8 cellular contexts compared by ENCODE assay signal in genomic region chr20:31951530-31952453, GRCh38. TPM values are rescaled to one million over a fixed set of nuclear protein-coding genes. Genes with fewer than 3 reads are reported as not detected.
DNase-seq lines count a peak whose midpoint lies in the region; ATAC-seq and TF ChIP-seq lines count a peak whose summit lies in the region.

TSS of gene PDRG1 (minus strand) at chr20:31952046. CDS start at chr20:31951961, 85 bp downstream.

- H3K4me2 ChIP-seq in neural cell (ENCODE audit: low read length), result peak within 1 kb of the TSS; percentile 76

- in situ Hi-C loops in HAP-1 (cut with MboI; ENCODE audit: low sequenced_read_pairs), result loop anchor here (5.0 to 10.0 kb wide), 2 partner anchors 89 to 127 kb away; no protein-coding TSS in a partner anchor

- no peaks in the 10 kb centered on the region for H3K9me3 Mint-ChIP-seq in stimulated activated naive CD8-positive, alpha-beta T cell treated with anti-CD3 and anti-CD28 coated beads, Interleukin-15, amount 100 ng/mL, for 72 hours

- TF ChIP-seq EP300 in neural cell (conservative IDR thresholded peaks at IDR 0.05; ENCODE audit: poor library complexity, severe bottlenecking), result peak; percentile 54

- peaks cover 9% of the 10 kb centered on the region for H3K27me3 ChIP-seq in HAP-1 (ENCODE audit: low read depth)
- H3K27me3 ChIP-seq in neural cell (ENCODE audit: insufficient read depth, low read depth, low read length), result no peaks in the 10 kb centered on the region

- H3K4me3 ChIP-seq in HAP-1 (peak within 1 kb of the TSS; percentile 89), fibroblast of villous mesenchyme (ENCODE audit: low read depth, low read length) (peak within 1 kb of the TSS; percentile 96), neural cell (ENCODE audit: low read length) (peak within 1 kb of the TSS; percentile 71)

- H3K9me3 ChIP-seq in HAP-1 (no peaks in the 10 kb centered on the region), neural cell (ENCODE audit: low read length) (no peaks in the 10 kb centered on the region)

- H3K9ac ChIP-seq in neural cell (ENCODE audit: low read length), result peak within 1 kb of the TSS; percentile 81

- TF ChIP-seq CTCF in fibroblast of villous mesenchyme (IDR thresholded peaks at IDR 0.05; ENCODE audit: insufficient read depth, low read depth, low read length), result peak; percentile 89
- TF ChIP-seq CTCF in neural cell (IDR thresholded peaks at IDR 0.05; ENCODE audit: poor library complexity, severe bottlenecking), result peak; percentile 100

- no peaks in the 10 kb centered on the region for H4K20me1 ChIP-seq in neural cell (ENCODE audit: insufficient read depth)

- peak within 1 kb of the TSS; percentile 98 for H3K27ac Mint-ChIP-seq in stimulated activated naive CD8-positive, alpha-beta T cell treated with anti-CD3 and anti-CD28 coated beads, Interleukin-15, amount 100 ng/mL, for 72 hours

- peak within 1 kb of the TSS; percentile 97 to 99 for H3K4me3 Mint-ChIP-seq in stimulated activated naive CD8-positive, alpha-beta T cell treated with anti-CD3 and anti-CD28 coated beads, Interleukin-15, amount 100 ng/mL, for 72 hours

- H3K27me3 Mint-ChIP-seq in stimulated activated naive CD8-positive, alpha-beta T cell treated with anti-CD3 and anti-CD28 coated beads, Interleukin-15, amount 100 ng/mL, for 72 hours, result peaks cover 13% of the 10 kb centered on the region

- peak within 1 kb of the TSS; percentile 67 for H2AFZ ChIP-seq in neural cell (ENCODE audit: low read depth, low read length)

- H3F3A ChIP-seq in neural cell (ENCODE audit: insufficient read depth, low read length, poor library complexity, severe bottlenecking), result no peaks in the 10 kb centered on the region

- ATAC-seq in stimulated activated naive CD8-positive, alpha-beta T cell treated with anti-CD3 and anti-CD28 coated beads, Interleukin-15, amount 100 ng/mL, for 72 hours, result peak; percentile 97

- H3K27ac ChIP-seq in neural cell (ENCODE audit: low read length), result peak within 1 kb of the TSS; percentile 69

- no peaks in the 10 kb centered on the region for H3K9me2 ChIP-seq in neural cell (ENCODE audit: insufficient read depth, low read length)

- H3K4me1 ChIP-seq in HAP-1, result no peaks in the 10 kb centered on the region; the same call in 1 of the 2 replicates

- TF ChIP-seq POLR2A in Raji (IDR thresholded peaks at IDR 0.05; ENCODE audit: insufficient read depth, low read depth, low read length), result peak; percentile 94

- H3K36me3 ChIP-seq in HAP-1 (replicated peaks) (peaks cover 40% of the 10 kb centered on the region), neural cell (ENCODE audit: insufficient read depth, low read length) (peaks cover 15% of the 10 kb centered on the region)

- TF ChIP-seq RAD21 in neural cell (conservative IDR thresholded peaks at IDR 0.05), result peak; percentile 95

- peaks cover 23% of the 10 kb centered on the region for H3K79me2 ChIP-seq in neural cell (replicated peaks; ENCODE audit: insufficient read depth, low read length)

- H3K4me1 Mint-ChIP-seq in stimulated activated naive CD8-positive, alpha-beta T cell treated with anti-CD3 and anti-CD28 coated beads, Interleukin-15, amount 100 ng/mL, for 72 hours, result peaks cover 28% of the 10 kb centered on the region

- DNase-seq in GM03348 (ENCODE audit: low spot score) (peak; percentile 99), HAP-1 (ENCODE audit: low spot score in 2 of 2) (peak; percentile 94 to 97), M059J (ENCODE audit: low read depth) (peak; percentile 97), fibroblast of villous mesenchyme (ENCODE audit: low read depth) (peak; percentile 96)
- peak; percentile 94 for DNase-seq in activated T-helper 9 cell treated with anti-CD3 and anti-CD28 coated beads, Interleukin-2, amount 50 U/mL, for 16 hours (ENCODE audit: low read depth)
- DNase-seq in stimulated activated naive CD8-positive, alpha-beta T cell treated with anti-CD3 and anti-CD28 coated beads, Interleukin-15, amount 100 ng/mL, for 72 hours, result peak; percentile 97

TF ChIP-seq in neural cell, 6 proteins besides CTCF, POLR2A, EP300 and RAD21:
- no peak for TF ChIP-seq EZH2 (IDR thresholded peaks at IDR 0.05; ENCODE audit: borderline replicate concordance, insufficient read depth, low read length, poor library complexity, severe bottlenecking)
- TF ChIP-seq MXI1 (conservative IDR thresholded peaks at IDR 0.05; ENCODE audit: poor library complexity, severe bottlenecking), result peak; percentile 88
- peak; percentile 91 for TF ChIP-seq REST (IDR thresholded peaks at IDR 0.05; ENCODE audit: borderline replicate concordance)
- peak; percentile 97 for TF ChIP-seq SMC3 (conservative IDR thresholded peaks at IDR 0.05; ENCODE audit: poor library complexity)
- peak; percentile 98 for TF ChIP-seq TAF1 (IDR thresholded peaks at IDR 0.05; ENCODE audit: low read depth)
- TF ChIP-seq POLR2AphosphoS5 (IDR thresholded peaks at IDR 0.05), result peak; percentile 96

RNA-seq across cellular contexts. Expression of gene PDRG1, which starts in this region (rescaled TPM):
- 14.2 and 14.5 TPM in 2 replicates for total RNA-seq in M059J (2014; rRNA removed; shearing (Covaris generic))
- 2.6 and 3.5 TPM in 2 replicates for total RNA-seq in fibroblast of villous mesenchyme
- 50.6 and 57.5 TPM in 2 replicates for polyA plus RNA-seq in neural cell
- polyA minus RNA-seq in neural cell, result 16.6 and 17.2 TPM in 2 replicates

Comparison
In these comparisons a context has a peak if more than half of its experiments do, and no peak if none do; other contexts are left out.
1. Peak in every context shown above with its lines: DNase-seq, ATAC-seq, H3K4me3 ChIP-seq and H3K27ac ChIP-seq.